8 cellular contexts compared by ENCODE assay signal in genomic region chr20:29497261-29497671, GRCh38.
DNase-seq lines count a peak whose midpoint lies in the region; ATAC-seq and TF ChIP-seq lines count a peak whose summit lies in the region.

No MANE protein-coding gene starts in this region.

- H3K9me3 ChIP-seq in heart right ventricle (peaks cover 0 to 23% (median 0%) of the 10 kb centered on the region in 11 donors), right atrium auricular region (no peaks in the 10 kb centered on the region)

- H3K4me3 Mint-ChIP-seq in stimulated activated memory B cell treated with anti-CD40 and anti-IgM and Interleukin-4, amounts not matched to agents 10 μg/mL and 1 μg/mL and 100 μg/mL, for 72 hours: peak overlapping the region; percentile 74

- 39 to 42% methylated on average over 39 of the region's 39 CpGs for WGBS in heart right ventricle, 2 donors

- intact Hi-C loops in heart right ventricle (cut with DNase I): no loop called here

- TF ChIP-seq CTCF in heart right ventricle (IDR thresholded peaks at IDR 0.05) (no peak), right atrium auricular region (IDR thresholded peaks at IDR 0.05) (no peak)

- H3K27me3 Mint-ChIP-seq in stimulated activated memory B cell treated with anti-CD40 and anti-IgM and Interleukin-4, amounts not matched to agents 10 μg/mL and 1 μg/mL and 100 μg/mL, for 72 hours: no peaks in the 10 kb centered on the region

- no peaks in the 10 kb centered on the region for H3K36me3 Mint-ChIP-seq in stimulated activated memory B cell treated with anti-CD40 and anti-IgM and Interleukin-4, amounts not matched to agents 10 μg/mL and 1 μg/mL and 100 μg/mL, for 72 hours

- DNase-seq in heart right ventricle: peak; percentile 11 to 53
- DNase-seq in right atrium auricular region (ENCODE audit: low spot score): no peak
- peak; percentile 18 for DNase-seq in NCI-H748 treated with DMSO at 0.1 percent for 48 hours (lab: John Stamatoyannopoulos, UW)
- DNase-seq in fibroblast of peridontal ligament (ENCODE audit: extremely low read depth): peak; percentile 74
- no peak for DNase-seq in NCI-H128 (lab: John Stamatoyannopoulos, UW; ENCODE audit: unreplicated experiment)

- H3K4me1 Mint-ChIP-seq in stimulated activated memory B cell treated with anti-CD40 and anti-IgM and Interleukin-4, amounts not matched to agents 10 μg/mL and 1 μg/mL and 100 μg/mL, for 72 hours: no peaks in the 10 kb centered on the region

- H3K36me3 ChIP-seq in heart right ventricle (no peaks in the 10 kb centered on the region), right atrium auricular region (no peaks in the 10 kb centered on the region)

- H3K27ac Mint-ChIP-seq in stimulated activated memory B cell treated with anti-CD40 and anti-IgM and Interleukin-4, amounts not matched to agents 10 μg/mL and 1 μg/mL and 100 μg/mL, for 72 hours: no peak overlapping the region

- peak overlapping the region in 6 of 10 donors; percentile 4 to 60 (median 34) for H3K4me3 ChIP-seq in heart right ventricle
- no peak overlapping the region for H3K4me3 ChIP-seq in right atrium auricular region

- H3K27me3 ChIP-seq in heart right ventricle (peaks cover 0 to 8% (median 0%) of the 10 kb centered on the region in 7 donors), right atrium auricular region (no peaks in the 10 kb centered on the region)

- H3K4me1 ChIP-seq in heart right ventricle (no peaks in the 10 kb centered on the region), right atrium auricular region (no peaks in the 10 kb centered on the region)

- H3K27ac ChIP-seq in heart right ventricle: peak overlapping the region in 2 of 10 donors; percentile 43 to 46
- no peak overlapping the region for H3K27ac ChIP-seq in right atrium auricular region

- H3K9me3 Mint-ChIP-seq in stimulated activated memory B cell treated with anti-CD40 and anti-IgM and Interleukin-4, amounts not matched to agents 10 μg/mL and 1 μg/mL and 100 μg/mL, for 72 hours: peaks cover 6% of the 10 kb centered on the region

- ATAC-seq in heart right ventricle (peak in 3 of 8 donors; percentile 34 to 71 (median 67)), GM18861 (IDR thresholded peaks at IDR 0.05; ENCODE audit: unreplicated experiment) (no peak), HG03521 (IDR thresholded peaks at IDR 0.05; ENCODE audit: unreplicated experiment) (no peak)
- peak; percentile 54 for ATAC-seq in stimulated activated memory B cell treated with anti-CD40 and anti-IgM and Interleukin-4, amounts not matched to agents 10 μg/mL and 1 μg/mL and 100 μg/mL, for 72 hours

Comparison
In these comparisons a context has a peak if more than half of its experiments do, and no peak if none do; other contexts are left out.
1. DNase-seq: peak in heart right ventricle (2 of 2), NCI-H748 treated with DMSO at 0.1 percent for 48 hours (single experiment) and fibroblast of peridontal ligament (single experiment); none in right atrium auricular region (single experiment) and NCI-H128 (single experiment).
2. H3K4me3 ChIP-seq: peak in heart right ventricle (6 of 10); none in right atrium auricular region (0 of 2).